Comparison of ENCODE assay signal across 8 cellular contexts in the genomic region with DNA sequence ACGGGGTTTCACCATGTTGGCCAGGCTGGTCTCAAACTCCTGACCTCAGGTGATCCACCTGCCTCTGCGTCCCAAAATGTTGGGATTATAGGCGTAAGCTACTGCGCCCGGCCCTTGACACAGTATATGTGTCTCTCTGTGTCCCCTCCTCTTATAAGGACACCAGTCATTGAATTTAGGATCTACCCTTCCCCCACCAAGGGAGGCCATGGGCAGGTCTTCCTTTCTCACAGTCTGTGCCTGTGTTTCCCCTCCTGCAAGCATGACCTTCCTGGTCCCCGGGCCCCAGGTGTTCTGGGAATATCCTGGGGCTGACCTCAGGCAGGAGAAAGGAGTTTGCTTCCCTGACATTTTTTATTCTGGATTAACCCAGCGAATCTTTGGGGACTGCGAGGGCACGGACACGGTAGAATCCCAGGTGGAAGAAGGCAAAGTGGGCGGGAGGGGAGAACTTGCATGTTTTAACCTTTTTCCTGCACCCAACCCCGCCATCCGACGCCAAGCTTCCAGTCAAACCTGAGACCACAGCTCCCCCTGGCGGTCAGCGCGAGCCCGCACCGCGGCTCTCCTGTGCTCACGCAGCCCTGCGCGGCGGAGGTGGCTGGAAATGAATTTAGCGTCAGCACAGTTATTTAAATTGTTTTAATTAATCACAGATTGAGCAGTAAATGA. TPM values are rescaled to one million over a fixed set of nuclear protein-coding genes. Genes with fewer than 3 reads are reported as not detected.
A peak's percentile ranks its signal among the peaks of the same experiment; 100 is the strongest.
DNase-seq lines count a peak whose midpoint lies in the region; ATAC-seq and TF ChIP-seq lines count a peak whose summit lies in the region.

No MANE protein-coding gene starts in this region.

- DNase-seq in AG08395 (ENCODE audit: low spot score) (peak; percentile 73), GM19240 (ENCODE audit: insufficient read length, low spot score) (peak; percentile 51), NT2/D1 (ENCODE audit: low read depth, low spot score) (peak; percentile 57), germinal center (ENCODE audit: low spot score) (peak; percentile 67), omental fat pad (ENCODE audit: low spot score) (peak; percentile 64), ureter (ENCODE audit: low spot score) (peak; percentile 69)
- DNase-seq in activated T-cell treated with anti-CD3 and anti-CD28 coated beads, Interleukin-2, amount 50 U/mL, for 4 hours, result peak; percentile 27

- H3K27me3 Mint-ChIP-seq in activated T-cell treated with anti-CD3 and anti-CD28 coated beads, Interleukin-2, amount 50 U/mL, for 4 hours (ENCODE audit: low read depth), result peaks cover 32% of the 10 kb centered on the region

- H3K4me1 Mint-ChIP-seq in activated T-cell treated with anti-CD3 and anti-CD28 coated beads, Interleukin-2, amount 50 U/mL, for 4 hours (ENCODE audit: low read depth), result no peaks in the 10 kb centered on the region

- H3K27me3 ChIP-seq in NT2/D1 (ENCODE audit: insufficient read depth, insufficient read length), result no peaks in the 10 kb centered on the region

- peak in 1 of 3 donors; percentile 7 for TF ChIP-seq CTCF in omental fat pad (IDR thresholded peaks at IDR 0.05)

- peak in 1 of 2 donors; percentile 32 for ATAC-seq in activated T-cell treated with anti-CD3 and anti-CD28 coated beads, Interleukin-2, amount 50 U/mL, for 4 hours
- ATAC-seq in omental fat pad (ENCODE audit: low FRiP score), result no peak
- ATAC-seq in GM18858 (IDR thresholded peaks at IDR 0.05; ENCODE audit: unreplicated experiment), result no peak

- H3K4me1 ChIP-seq in NT2/D1 (ENCODE audit: insufficient read depth, insufficient read length), result no peaks in the 10 kb centered on the region

- no peak overlapping the region for H3K4me3 ChIP-seq in NT2/D1 (ENCODE audit: insufficient read length, low read depth)

- H3K9me3 ChIP-seq in NT2/D1 (ENCODE audit: insufficient read depth, low read length), result no peaks in the 10 kb centered on the region

- H3K9me3 Mint-ChIP-seq in activated T-cell treated with anti-CD3 and anti-CD28 coated beads, Interleukin-2, amount 50 U/mL, for 4 hours, result no peaks in the 10 kb centered on the region

- H3K4me3 Mint-ChIP-seq in activated T-cell treated with anti-CD3 and anti-CD28 coated beads, Interleukin-2, amount 50 U/mL, for 4 hours, result no peak overlapping the region

- H3K36me3 ChIP-seq in NT2/D1 (ENCODE audit: insufficient read depth, insufficient read length, low read length), result no peaks in the 10 kb centered on the region

- no peaks in the 10 kb centered on the region for H3K36me3 Mint-ChIP-seq in activated T-cell treated with anti-CD3 and anti-CD28 coated beads, Interleukin-2, amount 50 U/mL, for 4 hours (ENCODE audit: insufficient read depth)

- H3K9ac ChIP-seq in NT2/D1 (ENCODE audit: insufficient read length, low read depth), result peak overlapping the region; percentile 17

RNA-seq across cellular contexts. Expression of a gene that starts 42.1 kb away (rescaled TPM):
- total RNA-seq in activated T-cell treated with anti-CD3 and anti-CD28 coated beads, Interleukin-2, amount 50 U/mL, for 4 hours, result not detected
- total RNA-seq in omental fat pad, result not detected
- total RNA-seq in ureter, result not detected
